8 cellular contexts compared by ENCODE assay signal in the genomic region with DNA sequence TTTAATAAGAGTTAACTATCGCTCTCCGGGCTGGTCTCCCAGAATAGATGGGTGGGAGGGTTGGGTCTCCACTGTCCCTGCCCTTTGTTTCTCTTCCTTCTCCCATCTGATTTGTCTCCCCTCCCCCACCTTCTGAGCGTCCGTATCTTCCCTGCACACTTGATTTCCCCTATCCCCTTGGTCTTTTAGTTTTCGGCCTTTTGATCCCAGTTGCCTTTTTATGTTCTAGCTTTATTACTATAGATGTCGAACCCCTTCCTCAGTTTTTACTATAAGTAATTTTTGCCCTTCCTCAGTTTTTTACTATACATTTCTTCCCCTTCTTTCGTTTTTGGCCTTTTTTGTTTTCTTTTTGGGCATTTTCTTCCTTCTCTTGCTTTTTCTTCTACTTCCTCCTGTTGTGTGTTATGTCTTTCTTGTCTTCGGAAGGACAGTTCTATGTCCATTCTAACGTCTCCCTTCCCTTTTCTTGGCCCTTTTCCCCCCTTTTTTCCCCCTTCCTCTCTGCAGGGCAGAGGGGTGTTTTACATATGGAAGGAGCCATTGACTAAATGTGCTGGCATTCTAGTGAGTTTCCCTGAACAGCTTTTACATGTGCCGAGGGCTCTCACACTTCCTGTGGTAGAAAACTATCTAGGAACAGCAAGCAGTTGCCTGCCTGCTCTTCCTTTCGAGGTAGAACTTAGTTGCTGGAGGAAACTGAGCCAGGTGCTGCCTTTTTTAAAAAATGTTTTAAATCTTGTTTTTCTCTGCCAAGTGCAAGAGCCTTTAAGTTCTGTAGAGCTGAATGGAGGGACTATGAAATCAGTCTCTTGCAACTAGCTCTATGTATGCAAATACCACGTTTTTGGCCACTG. TPM values are rescaled to one million over a fixed set of nuclear protein-coding genes. Genes with fewer than 3 reads are reported as not detected.
DNase-seq lines count a peak whose midpoint lies in the region; ATAC-seq, FAIRE-seq and TF ChIP-seq lines count a peak whose summit lies in the region.

No MANE protein-coding gene starts in this region.

- WGBS in H9 (ENCODE audit: extremely low coverage, insufficient read length, low lambda C conversion rate), result no CpG with 5 or more reads among the region's 12 CpGs
- no CpG with 5 or more reads among the region's 12 CpGs for WGBS in mesendoderm (ENCODE audit: extremely low coverage, insufficient coverage, low lambda C conversion rate)

- H3K23ac ChIP-seq in H9 (ENCODE audit: insufficient read length, low read depth, low read length) (no peak overlapping the region), mesendoderm (ENCODE audit: low read length) (no peak overlapping the region)

- H3K18ac ChIP-seq in H9 (ENCODE audit: insufficient read length, low read depth, low read length) (peak overlapping the region; percentile 11), mesendoderm (ENCODE audit: low read length) (peak overlapping the region; percentile 100)

- no peaks in the 10 kb centered on the region for H4K20me1 ChIP-seq in H9 (ENCODE audit: control insufficient read depth, insufficient read depth, insufficient read length)
- H4K20me1 ChIP-seq in astrocyte (ENCODE audit: insufficient read depth, low read length), result no peaks in the 10 kb centered on the region

- POLR2A ChIA-PET in BJ (lab: Charles Lee), result no interaction called here

- no peak overlapping the region for H2BK12ac ChIP-seq in H9 (ENCODE audit: insufficient read length, low read depth, low read length)

- TF ChIP-seq CTCF in BJ (IDR thresholded peaks at IDR 0.05; ENCODE audit: insufficient read depth, low read depth, low read length), result no peak
- no peak for TF ChIP-seq CTCF in H9 (conservative IDR thresholded peaks at IDR 0.05)
- no peak for TF ChIP-seq CTCF in astrocyte (IDR thresholded peaks at IDR 0.05; ENCODE audit: insufficient read depth, low read depth, low read length)

- H3K27ac Mint-ChIP-seq in H9, result peak overlapping the region; percentile 95 to 99 (median 95)
- peak overlapping the region; percentile 77 for H3K27ac Mint-ChIP-seq in astrocyte (ENCODE audit: unreplicated experiment)
- H3K27ac Mint-ChIP-seq in activated CD8-positive, alpha-beta memory T cell treated with anti-CD3 and anti-CD28 coated beads, Interleukin-2, amount 10 ng/mL, durations not matched to agents 7 days and 5 days, result no peak overlapping the region

- H4K5ac ChIP-seq in H9 (ENCODE audit: insufficient read length, low read depth, low read length) (no peak overlapping the region), mesendoderm (ENCODE audit: low read length) (peak overlapping the region; percentile 84)

- H3K27ac ChIP-seq in H9 (ENCODE audit: insufficient read length, low read depth, low read length) (peak overlapping the region; percentile 91), astrocyte (ENCODE audit: low read depth, low read length) (no peak overlapping the region), mesendoderm (ENCODE audit: low read depth, low read length) (peak overlapping the region; percentile 60)

- H3K4me2 ChIP-seq in H9 (ENCODE audit: insufficient read depth, insufficient read length, low read length) (peak overlapping the region; percentile 99), astrocyte (ENCODE audit: low read length) (peak overlapping the region; percentile 82), mesendoderm (ENCODE audit: low read length) (peak overlapping the region; percentile 81)

- no peak for FAIRE-seq in astrocyte (lab: Jason Lieb, UNC)

- H3K9me3 Mint-ChIP-seq in H9 (no peaks in the 10 kb centered on the region; a peak in 1 of 5 replicates), astrocyte (ENCODE audit: unreplicated experiment) (no peaks in the 10 kb centered on the region)
- H3K9me3 Mint-ChIP-seq in activated CD8-positive, alpha-beta memory T cell treated with anti-CD3 and anti-CD28 coated beads, Interleukin-2, amount 10 ng/mL, durations not matched to agents 7 days and 5 days (ENCODE audit: low read depth), result no peaks in the 10 kb centered on the region

- H3K4me3 ChIP-seq in BJ (ENCODE audit: low read depth, low read length) (peak overlapping the region; percentile 77), astrocyte (ENCODE audit: insufficient read depth, low read depth, low read length) (peak overlapping the region; percentile 54), mesendoderm (ENCODE audit: low read length) (peak overlapping the region; percentile 86)

- peaks cover 19% of the 10 kb centered on the region for H3K23me2 ChIP-seq in H9 (ENCODE audit: insufficient read length, low read depth, low read length, poor library complexity, severe bottlenecking)

- H2AK5ac ChIP-seq in H9 (ENCODE audit: insufficient read length, low read length) (no peak overlapping the region), mesendoderm (ENCODE audit: low read length) (no peak overlapping the region)

- H4K8ac ChIP-seq in H9 (replicated peaks; ENCODE audit: insufficient read length, low read depth, low read length), result no peak overlapping the region
- no peak overlapping the region for H4K8ac ChIP-seq in mesendoderm (ENCODE audit: low read depth, low read length)

- CTCF ChIA-PET in BJ (lab: Yijun Ruan, JAX), result interaction anchor here (1.5 kb wide), 1 partner anchor 38 kb away, joined by 5 read pairs; no protein-coding TSS in a partner anchor
- CTCF ChIA-PET in activated CD8-positive, alpha-beta memory T cell treated with anti-CD3 and anti-CD28 coated beads, Interleukin-2, amount 10 ng/mL, durations not matched to agents 7 days and 5 days (lab: Charles Lee), result interaction anchor here (0.7 to 1.3 kb wide), 2 partner anchors 38 to 350 kb away, joined by 3 to 4 read pairs; no protein-coding TSS in a partner anchor

- no peaks in the 10 kb centered on the region for H3K9me3 ChIP-seq in H9 (ENCODE audit: control insufficient read depth, low read depth, low read length)
- no peaks in the 10 kb centered on the region for H3K9me3 ChIP-seq in astrocyte (ENCODE audit: insufficient read depth, low read depth, low read length)

- H3K36me3 ChIP-seq in BJ (ENCODE audit: control insufficient read depth, insufficient read depth, low read length), result no peaks in the 10 kb centered on the region
- no peaks in the 10 kb centered on the region for H3K36me3 ChIP-seq in astrocyte (ENCODE audit: insufficient read depth, low read length)
- no peaks in the 10 kb centered on the region for H3K36me3 ChIP-seq in mesendoderm (ENCODE audit: control insufficient read depth, insufficient read depth, low read length)

- H2BK120ac ChIP-seq in H9 (ENCODE audit: low read depth, low read length, poor library complexity, severe bottlenecking) (no peak overlapping the region), mesendoderm (ENCODE audit: low read depth, low read length) (no peak overlapping the region)

- H3K79me2 ChIP-seq in H9 (ENCODE audit: insufficient read depth, low read length) (peaks cover 45% of the 10 kb centered on the region; the same call in 1 of the 2 replicates), astrocyte (ENCODE audit: insufficient read depth, low read length) (no peaks in the 10 kb centered on the region), mesendoderm (ENCODE audit: control insufficient read depth, insufficient read depth, low read length) (peaks cover 67% of the 10 kb centered on the region)

- no peak overlapping the region for H3K14ac ChIP-seq in H9 (ENCODE audit: insufficient read depth, low read length)

- H3K79me1 ChIP-seq in H9 (ENCODE audit: insufficient read depth, low read depth, low read length, poor library complexity, severe bottlenecking) (no peaks in the 10 kb centered on the region), mesendoderm (ENCODE audit: low read length) (peaks cover 5% of the 10 kb centered on the region)

- H2BK15ac ChIP-seq in H9 (ENCODE audit: low read depth, low read length) (no peak overlapping the region), mesendoderm (replicated peaks; ENCODE audit: low read depth) (peak overlapping the region; percentile 64)

- H2AFZ ChIP-seq in H9 (ENCODE audit: low read length), result no peak overlapping the region
- H2AFZ ChIP-seq in astrocyte (ENCODE audit: low read depth, low read length), result peak overlapping the region; percentile 64

- H3K27me3 ChIP-seq in BJ (ENCODE audit: control insufficient read depth, insufficient read depth, low read length) (no peaks in the 10 kb centered on the region), H9 (ENCODE audit: insufficient read depth, low read length) (no peaks in the 10 kb centered on the region), astrocyte (ENCODE audit: insufficient read depth, low read length) (no peaks in the 10 kb centered on the region), mesendoderm (ENCODE audit: insufficient read depth, low read length, poor library complexity) (no peaks in the 10 kb centered on the region)

- H3K4me1 Mint-ChIP-seq in H9 (peaks cover 50 to 52% of the 10 kb centered on the region in 2 experiments), astrocyte (ENCODE audit: low read depth, unreplicated experiment) (peaks cover 23% of the 10 kb centered on the region)
- peaks cover 25% of the 10 kb centered on the region for H3K4me1 Mint-ChIP-seq in activated CD8-positive, alpha-beta memory T cell treated with anti-CD3 and anti-CD28 coated beads, Interleukin-2, amount 10 ng/mL, durations not matched to agents 7 days and 5 days

- H3K56ac ChIP-seq in H9 (ENCODE audit: insufficient read length, low read depth, low read length) (no peak overlapping the region), mesendoderm (ENCODE audit: low read length) (peak overlapping the region; percentile 93)

- H3K9ac ChIP-seq in H9 (ENCODE audit: extremely low read depth, insufficient read length, low read length) (peak overlapping the region; percentile 86), astrocyte (ENCODE audit: low read length) (peak overlapping the region; percentile 67), mesendoderm (ENCODE audit: low read length) (peak overlapping the region; percentile 88)

- H2BK20ac ChIP-seq in H9 (ENCODE audit: low read depth, low read length, poor library complexity, severe bottlenecking), result no peak overlapping the region

- H3K4me1 ChIP-seq in H9 (ENCODE audit: insufficient read depth, low read length) (peaks cover 4% of the 10 kb centered on the region; the same call in 1 of the 2 replicates), astrocyte (ENCODE audit: insufficient read depth, low read length) (peaks cover 13% of the 10 kb centered on the region), mesendoderm (ENCODE audit: control insufficient read depth, low read depth, low read length) (peaks cover 2% of the 10 kb centered on the region)

- no peak overlapping the region for H3T11ph ChIP-seq in H9 (ENCODE audit: low read length)

- DNase-seq in BJ (ENCODE audit: low read depth) (no peak), H9 (peak; percentile 70), astrocyte (ENCODE audit: low read depth) (peak; percentile 54), mesendoderm (peak; percentile 86), putamen (ENCODE audit: low spot score) (no peak), NCI-H345 (lab: John Stamatoyannopoulos, UW) (no peak)
- no peak for DNase-seq in activated CD8-positive, alpha-beta memory T cell treated with anti-CD3 and anti-CD28 coated beads, Interleukin-2, amount 10 ng/mL, durations not matched to agents 7 days and 5 days

- no peak for ATAC-seq in HG02885 (IDR thresholded peaks at IDR 0.05; ENCODE audit: poor library complexity, unreplicated experiment)
- no peak for ATAC-seq in activated CD8-positive, alpha-beta memory T cell treated with anti-CD3 and anti-CD28 coated beads, Interleukin-2, amount 10 ng/mL, durations not matched to agents 7 days and 5 days

- H4K91ac ChIP-seq in H9 (ENCODE audit: insufficient read length, low read depth, low read length), result no peak overlapping the region

- H2BK5ac ChIP-seq in H9 (ENCODE audit: insufficient read length, low read length), result no peak overlapping the region
- peak overlapping the region; percentile 65 for H2BK5ac ChIP-seq in mesendoderm (ENCODE audit: low read length)

- H3K36me3 Mint-ChIP-seq in H9 (ENCODE audit: insufficient read depth in 1 of 3, low read depth in 3 of 3) (peaks cover 10 to 16% (median 12%) of the 10 kb centered on the region in 3 experiments), astrocyte (ENCODE audit: low read depth, unreplicated experiment) (no peaks in the 10 kb centered on the region)
- peaks cover 2% of the 10 kb centered on the region for H3K36me3 Mint-ChIP-seq in activated CD8-positive, alpha-beta memory T cell treated with anti-CD3 and anti-CD28 coated beads, Interleukin-2, amount 10 ng/mL, durations not matched to agents 7 days and 5 days

- H3K4me3 Mint-ChIP-seq in H9 (peak overlapping the region; percentile 93 to 95), astrocyte (ENCODE audit: unreplicated experiment) (peak overlapping the region; percentile 83)
- H3K4me3 Mint-ChIP-seq in activated CD8-positive, alpha-beta memory T cell treated with anti-CD3 and anti-CD28 coated beads, Interleukin-2, amount 10 ng/mL, durations not matched to agents 7 days and 5 days, result no peak overlapping the region

- H3K27me3 Mint-ChIP-seq in H9 (ENCODE audit: low read depth) (peaks cover 5% of the 10 kb centered on the region), astrocyte (ENCODE audit: low read depth, unreplicated experiment) (peaks cover 2% of the 10 kb centered on the region)
- H3K27me3 Mint-ChIP-seq in activated CD8-positive, alpha-beta memory T cell treated with anti-CD3 and anti-CD28 coated beads, Interleukin-2, amount 10 ng/mL, durations not matched to agents 7 days and 5 days, result peaks cover 75% of the 10 kb centered on the region

- H3K4ac ChIP-seq in H9 (ENCODE audit: low read depth, low read length), result no peak overlapping the region
- peak overlapping the region; percentile 68 for H3K4ac ChIP-seq in mesendoderm (ENCODE audit: low read depth, low read length)

RNA-seq across cellular contexts. Expression of a gene that starts 2.8 kb away (rescaled TPM):
- 1.1 and 1.9 TPM in 2 replicates for polyA plus RNA-seq in BJ (2011; rRNA removed)
- 6.3 and 7.5 TPM in 2 replicates for polyA minus RNA-seq in BJ (2011; rRNA and poly(A)+ RNA removed)
- total RNA-seq in H9 (2021) (52.1 and 53.4 TPM in 2 replicates), astrocyte (6.2 and 7.1 TPM in 2 replicates)
- polyA plus RNA-seq in mesendoderm (2013, experiment 1 of 2), result 22.9 TPM
- 23.2 TPM for polyA plus RNA-seq in mesendoderm (2013, experiment 2 of 2)
- 1 to 10 TPM; 2.2 to 2.8 TPM for total RNA-seq in activated CD8-positive, alpha-beta memory T cell treated with anti-CD3 and anti-CD28 coated beads, Interleukin-2, amount 10 ng/mL, durations not matched to agents 7 days and 5 days

RNA-seq across cellular contexts. Expression of a gene that starts 35.6 kb away (rescaled TPM):
- 5.0 and 13.4 TPM in 2 replicates for polyA plus RNA-seq in BJ (2011; rRNA removed)
- 25.0 and 27.0 TPM in 2 replicates for polyA minus RNA-seq in BJ (2011; rRNA and poly(A)+ RNA removed)
- 11.4 and 12.7 TPM in 2 replicates for total RNA-seq in H9 (2021)
- total RNA-seq in astrocyte, result 17.6 and 20.5 TPM in 2 replicates
- polyA plus RNA-seq in mesendoderm (2013, experiment 1 of 2), result 5.0 TPM
- polyA plus RNA-seq in mesendoderm (2013, experiment 2 of 2), result 5.6 TPM
- total RNA-seq in activated CD8-positive, alpha-beta memory T cell treated with anti-CD3 and anti-CD28 coated beads, Interleukin-2, amount 10 ng/mL, durations not matched to agents 7 days and 5 days, result 10 to 100 TPM; 17.9 to 18.8 TPM

Comparison
In these comparisons a context has a peak if more than half of its experiments do, and no peak if none do; other contexts are left out.
1. DNase-seq: peak in H9 (single experiment), astrocyte (single experiment) and mesendoderm (single experiment); none in BJ (single experiment), putamen (single experiment), NCI-H345 (single experiment) and activated CD8-positive, alpha-beta memory T cell treated with anti-CD3 and anti-CD28 coated beads, Interleukin-2, amount 10 ng/mL, durations not matched to agents 7 days and 5 days (single experiment).
2. Peak in every context shown above with its lines, with median percentiles within 50 percentile points of each other: H3K4me3 ChIP-seq, H3K4me2 ChIP-seq and H3K9ac ChIP-seq.